Comparison of ENCODE assay signal across 1 cellular context in the genomic region with DNA sequence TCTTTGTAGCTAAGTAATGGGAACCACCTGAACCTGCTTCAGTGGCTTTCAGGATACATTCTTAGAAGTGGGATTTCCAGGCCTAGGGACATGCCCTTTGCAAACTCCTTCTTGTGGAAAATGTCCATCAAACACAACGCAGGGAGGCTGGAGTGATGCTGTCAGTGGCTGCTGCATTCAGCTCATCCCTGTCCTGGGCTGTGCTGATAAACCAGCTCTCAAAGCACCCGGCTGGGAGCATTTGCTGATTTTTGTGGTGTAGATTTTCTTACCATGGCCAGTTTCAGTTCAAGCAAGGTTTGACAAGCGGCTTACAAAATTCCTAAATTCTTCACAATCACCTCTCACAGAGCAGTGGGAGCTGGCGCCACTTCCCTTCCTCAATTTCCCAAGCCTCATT.
TF ChIP-seq lines count a peak whose summit lies in the region.

No MANE protein-coding gene starts in this region.

TF ChIP-seq in liver, 16 proteins besides CTCF, POLR2A, EP300 and RAD21:
- TF ChIP-seq REST (IDR thresholded peaks at IDR 0.05) = no peak
TF ChIP-seq in liver: peak in this region for 0.
